In the genomic region with DNA sequence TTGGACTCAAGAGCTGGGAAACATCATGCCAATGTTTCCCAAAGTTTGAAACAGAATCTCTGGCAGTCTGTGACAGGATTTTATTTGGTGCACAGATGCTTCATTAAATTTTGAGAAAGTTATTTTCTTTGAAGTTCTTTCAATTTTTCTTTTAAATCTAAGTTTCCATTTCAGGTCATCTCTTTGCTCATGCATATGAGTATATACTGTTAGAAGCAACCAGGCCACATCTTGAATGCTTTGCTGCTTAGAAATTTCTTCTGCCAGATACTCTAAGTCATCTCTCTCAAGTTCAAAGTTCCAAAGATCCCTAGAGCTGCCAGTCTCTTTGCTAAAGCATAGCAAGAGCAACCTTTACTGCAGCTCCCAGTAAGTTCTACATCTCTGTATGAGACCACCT, we compare ENCODE assay signal across 27 cellular contexts.
"Had no signal": no experiment of that assay in that cellular context is flagged by ENCODE, and none has a peak within 500 bp of the region (broad histone marks: within the 10 kb centered on the region; RNA-seq: fewer than 3 reads in every experiment).

No MANE protein-coding gene starts in this region.

- FAIRE-seq: urothelium cell line had no signal

- H3K9me3 ChIP-seq: suprapubic skin, testis, thoracic aorta, thyroid gland, upper lobe of right lung, uterus, vagina had no signal

- H3K4me1 ChIP-seq: stomach, testis, thyroid gland, tibial artery, transverse colon, uterus had no signal

- H3K27me3 ChIP-seq: testis, thyroid gland, tibial artery, tibial nerve, transverse colon, upper lobe of left lung, upper lobe of right lung, uterus, vagina had no signal

- ATAC-seq: stimulated activated effector memory CD8-positive, alpha-beta T cell treated with anti-CD3 and anti-CD28 coated beads, Interleukin-12 subunit alpha, Interleukin-12 subunit beta, amount 100 ng/mL, for 72 hours; stimulated activated memory B cell treated with anti-CD40 and anti-IgM and Interleukin-4, amounts not matched to agents 10 μg/mL and 1 μg/mL and 100 μg/mL, for 72 hours; stimulated activated naive B cell treated with anti-CD40 and anti-IgM and Interleukin-4, amounts not matched to agents 10 μg/mL and 1 μg/mL and 100 μg/mL, for 72 hours; stimulated activated naive CD8-positive, alpha-beta T cell treated with anti-CD3 and anti-CD28 coated beads, Interleukin-15, amount 100 ng/mL, for 72 hours; stimulated activated naive CD8-positive, alpha-beta T cell treated with anti-CD3 and anti-CD28 coated beads, Interleukin-15, Interleukin-2, amounts not matched to agents 100 U/mL and 50 U/mL, for 24 hours; upper lobe of right lung had no signal

- DNase-seq: stimulated activated CD4-positive, alpha-beta T cell treated with anti-CD3 and anti-CD28 coated beads, Interleukin-2, amount 100 ng/mL, for 48 hours; stimulated activated CD4-positive, alpha-beta T cell treated with anti-CD3 and anti-CD28 coated beads, Interleukin-4, amount 100 ng/mL, for 1 hour; stimulated activated CD4-positive, alpha-beta T cell treated with anti-CD3 and anti-CD28 coated beads, Interleukin-4, amount 100 ng/mL, for 24 hours; stimulated activated CD4-positive, alpha-beta T cell treated with anti-CD3 and anti-CD28 coated beads, Interleukin-4, amount 100 ng/mL, for 4 hours; stimulated activated CD8-positive, alpha-beta memory T cell treated with anti-CD3 and anti-CD28 coated beads, Interleukin-4, amount 100 ng/mL, for 48 hours; stimulated activated naive B cell treated with anti-CD40 and anti-IgM and Interleukin-4, amounts not matched to agents 10 μg/mL and 1 μg/mL and 100 μg/mL, for 72 hours; stimulated activated naive CD4-positive, alpha-beta T cell; stimulated activated naive CD4-positive, alpha-beta T cell treated with Interleukin-2 at 50 U/mL for 16 hours; stimulated activated naive CD8-positive, alpha-beta T cell treated with anti-CD3 and anti-CD28 coated beads, Interleukin-15, amount 100 ng/mL, for 72 hours; stimulated activated naive CD8-positive, alpha-beta T cell treated with anti-CD3 and anti-CD28 coated beads, Interleukin-15, Interleukin-2, amounts not matched to agents 100 U/mL and 50 U/mL, for 24 hours; stomach; substantia nigra; testis; thyroid gland; tibial artery; transverse colon; trophoblast cell; upper lobe of left lung; upper lobe of right lung; uterus had no signal

- H3K36me3 ChIP-seq: stomach, suprapubic skin, thoracic aorta, thyroid gland, tibial artery, tibial nerve, transverse colon, upper lobe of left lung, upper lobe of right lung, uterus, vagina had no signal

- H3K4me3 ChIP-seq: stomach, suprapubic skin, testis, thoracic aorta, thyroid gland, tibial artery, tibial nerve, transverse colon, upper lobe of left lung, upper lobe of right lung, uterus, vagina had no signal

- H3K27ac ChIP-seq: stomach, suprapubic skin, testis, thoracic aorta, thyroid gland, tibial artery, tibial nerve, transverse colon, upper lobe of left lung, upper lobe of right lung, uterus, vagina had no signal
